In the genomic region with DNA sequence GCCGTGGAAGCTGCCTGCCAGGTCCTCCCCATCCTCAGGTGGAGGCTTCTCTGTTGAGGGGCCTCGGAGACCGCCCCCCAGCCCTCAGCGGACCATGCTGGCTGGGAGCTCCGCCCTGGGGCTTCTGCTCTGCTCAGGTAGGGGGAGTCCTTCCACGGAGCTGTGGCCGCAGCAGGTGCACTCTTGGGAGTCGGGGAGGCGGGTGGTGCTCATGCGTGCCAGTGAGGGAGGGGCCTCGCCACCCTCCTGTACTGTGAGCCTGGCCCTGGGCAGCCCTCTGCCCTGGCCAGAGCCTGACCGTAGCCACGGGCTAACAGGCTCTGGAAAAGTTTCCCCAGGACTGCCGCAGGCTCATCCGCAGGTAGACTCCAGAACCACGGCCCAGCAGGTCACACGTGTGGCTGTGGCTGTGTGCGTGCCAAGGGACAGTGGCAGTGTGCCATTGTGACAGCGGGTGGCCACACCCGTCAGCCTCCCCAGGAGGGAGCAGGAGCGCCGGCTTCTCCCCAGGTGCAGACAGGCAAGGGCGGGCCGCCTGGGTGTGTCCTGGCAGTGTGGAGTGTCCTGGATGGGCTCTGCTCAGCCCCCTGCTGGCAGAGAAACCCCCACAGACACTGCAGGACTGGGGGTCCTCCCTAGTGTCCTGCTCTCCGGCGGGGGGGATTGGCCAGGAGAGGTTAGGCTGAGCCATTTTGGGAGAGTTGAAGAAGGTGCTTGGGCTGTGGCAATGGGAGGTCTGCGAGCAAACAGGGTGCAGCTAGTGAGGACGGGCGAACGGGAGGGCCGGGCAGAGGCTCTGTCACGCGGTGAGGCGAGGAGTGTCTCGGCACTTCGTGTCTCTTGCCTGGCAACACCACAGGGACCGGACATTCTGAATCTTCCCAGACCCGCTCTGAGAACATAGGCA, we compare ENCODE assay signal across 20 cellular contexts. TPM values are rescaled to one million over a fixed set of nuclear protein-coding genes. Genes with fewer than 3 reads are reported as not detected.
DNase-seq lines count a peak whose midpoint lies in the region; ATAC-seq, FAIRE-seq and TF ChIP-seq lines count a peak whose summit lies in the region.
"Had no signal": no experiment of that assay in that cellular context is flagged by ENCODE, and none has a peak within 500 bp of the region (broad histone marks: within the 10 kb centered on the region; RNA-seq: fewer than 3 reads in every experiment).

No MANE protein-coding gene starts in this region.

- no peak overlapping the region for H2AFZ ChIP-seq in PC-3 (ENCODE audit: low read length)

- TF ChIP-seq POLR2A in adrenal gland (IDR thresholded peaks at IDR 0.05) = no peak

- H3K4me3 Mint-ChIP-seq in glutamatergic neuron (ENCODE audit: unreplicated experiment) = no peak overlapping the region
- H3K4me3 Mint-ChIP-seq: activated T-cell treated with anti-CD3 and anti-CD28 coated beads, Interleukin-2, amount 50 U/mL, for 72 hours; endodermal cell; natural killer cell had no signal

- POLR2A ChIA-PET in PC-3 (lab: Charles Lee; ENCODE audit: unreplicated experiment) = no interaction called here

- H3K9ac ChIP-seq in PC-3 (ENCODE audit: low read length) = no peak overlapping the region

- H3K4me1 Mint-ChIP-seq in glutamatergic neuron (ENCODE audit: low read depth, unreplicated experiment) = peaks cover 3% of the 10 kb centered on the region
- H3K4me1 Mint-ChIP-seq: endodermal cell, natural killer cell had no signal

- WGBS in pancreas, 2 donors = 84 to 85% methylated on average over 38 of the region's 38 CpGs
- WGBS in adrenal gland, 4 donors = 94 to 98% (median 96%) methylated on average over 17 to 38 of the region's 38 CpGs

- H3K36me3 ChIP-seq in PC-3 (ENCODE audit: low read depth, low read length) (peaks cover 39% of the 10 kb centered on the region), pancreas (no peaks in the 10 kb centered on the region), adrenal gland (replicated peaks in 1 of 2) (peaks cover 0 to 5% of the 10 kb centered on the region in 2 donors)

- no peaks in the 10 kb centered on the region for H4K20me1 ChIP-seq in PC-3 (ENCODE audit: low read length)

- no peak for FAIRE-seq in pancreas (lab: Jason Lieb, UNC)
- FAIRE-seq: GM12878, H1 had no signal

- BruUV-seq in PC-3 (replicated peaks; lab: Mats Ljungman, UMichigan) = no TSS peak

- TF ChIP-seq CTCF in GM12873 (IDR thresholded peaks at IDR 0.05; ENCODE audit: insufficient read depth, low read depth, low read length, missing control alignments) (peak; percentile 7), PC-3 (conservative IDR thresholded peaks at IDR 0.05; ENCODE audit: low read depth, low read length) (0 out of 2 replicates have a peak, but pooled peaks have one; percentile 14), glutamatergic neuron (IDR thresholded peaks at IDR 0.05; ENCODE audit: partially characterized antibody, unreplicated experiment) (no peak), pancreas (IDR thresholded peaks at IDR 0.05) (no peak), adrenal gland (IDR thresholded peaks at IDR 0.05) (no peak)

- no peaks in the 10 kb centered on the region for H3K9me3 ChIP-seq in PC-3 (ENCODE audit: low read length)
- H3K9me3 ChIP-seq in pancreas = no peaks in the 10 kb centered on the region
- no peaks in the 10 kb centered on the region for H3K9me3 ChIP-seq in adrenal gland (replicated peaks in 1 of 3)
- H3K9me3 ChIP-seq: testis had no signal

- no peak overlapping the region for H3K4me2 ChIP-seq in PC-3 (ENCODE audit: low read length)

- H3K36me3 Mint-ChIP-seq in glutamatergic neuron (ENCODE audit: unreplicated experiment) = peaks cover 24% of the 10 kb centered on the region

- CTCF ChIA-PET in PC-3 (lab: Charles Lee) = no interaction called here

- H3K27ac Mint-ChIP-seq in glutamatergic neuron (ENCODE audit: unreplicated experiment) = no peak overlapping the region
- H3K27ac Mint-ChIP-seq: activated T-cell treated with anti-CD3 and anti-CD28 coated beads, Interleukin-2, amount 50 U/mL, for 72 hours; endodermal cell; natural killer cell had no signal

- ATAC-seq in PC-3 (no peak), pancreas (peak; percentile 12 to 49 (median 16))
- ATAC-seq: activated T-cell treated with anti-CD3 and anti-CD28 coated beads, Interleukin-2, amount 50 U/mL, for 72 hours; GM12878; natural killer cell had no signal

- H3K4me1 ChIP-seq in PC-3 (ENCODE audit: insufficient read depth, low read length) (no peaks in the 10 kb centered on the region), pancreas (no peaks in the 10 kb centered on the region), adrenal gland (replicated peaks in 1 of 2) (no peaks in the 10 kb centered on the region)
- H3K4me1 ChIP-seq: testis had no signal

- H3K9me3 Mint-ChIP-seq in glutamatergic neuron (ENCODE audit: unreplicated experiment) = peaks cover 20% of the 10 kb centered on the region
- H3K9me3 Mint-ChIP-seq: activated T-cell treated with anti-CD3 and anti-CD28 coated beads, Interleukin-2, amount 50 U/mL, for 72 hours; endodermal cell; natural killer cell had no signal

- intact Hi-C loops in PC-3 (cut with micrococcal nuclease) (no loop called here), pancreas (cut with DNase I) (no loop called here), adrenal gland (cut with DNase I) (no loop called here)

- H3K27me3 ChIP-seq in PC-3 (ENCODE audit: low read length) (no peaks in the 10 kb centered on the region), pancreas (no peaks in the 10 kb centered on the region), adrenal gland (no peaks in the 10 kb centered on the region)
- H3K27me3 ChIP-seq: testis had no signal

- H3K4me3 ChIP-seq in PC-3 (ENCODE audit: low read length) (no peak overlapping the region), pancreas (no peak overlapping the region), adrenal gland (no peak overlapping the region)
- H3K4me3 ChIP-seq: GM12878, lung had no signal

- no peak for DNase-seq in PC-3
- DNase-seq in glutamatergic neuron = peak; percentile 19
- peak in 3 of 6 donors; percentile 55 to 79 (median 62) for DNase-seq in pancreas
- DNase-seq in foreskin melanocyte = no peak
- no peak for DNase-seq in H4 (ENCODE audit: low spot score)
- DNase-seq in NOMO-1 treated with dmso at 0.1 percent for 144 hours (lab: John Stamatoyannopoulos, UW; ENCODE audit: unreplicated experiment) = no peak
- DNase-seq in adrenal gland = no peak
- DNase-seq: activated CD4-positive, alpha-beta T cell treated with anti-CD3 and anti-CD28 coated beads, Interleukin-2, amount 50 U/mL, for 4 hours; activated T-cell treated with anti-CD3 and anti-CD28 coated beads, Interleukin-2, amount 50 U/mL, for 72 hours; endodermal cell; natural killer cell; NCI-H1930; NCI-H774; retina; stimulated activated CD4-positive, alpha-beta T cell treated with anti-CD3 and anti-CD28 coated beads, Interleukin-2, amount 100 ng/mL, for 24 hours had no signal

- H3K79me2 ChIP-seq in PC-3 (ENCODE audit: low read length) = no peaks in the 10 kb centered on the region

- H3K27me3 Mint-ChIP-seq in glutamatergic neuron (ENCODE audit: unreplicated experiment) = peaks cover 9% of the 10 kb centered on the region

- no peak overlapping the region for H3K27ac ChIP-seq in PC-3 (ENCODE audit: low read length)
- no peak overlapping the region for H3K27ac ChIP-seq in pancreas
- no peak overlapping the region for H3K27ac ChIP-seq in adrenal gland
- H3K27ac ChIP-seq: testis had no signal

- no peaks in the 10 kb centered on the region for H3F3A ChIP-seq in PC-3 (ENCODE audit: low read length, unreplicated experiment)

- no peaks in the 10 kb centered on the region for H3K9me2 ChIP-seq in PC-3 (replicated peaks; ENCODE audit: low read length)

RNA-seq across cellular contexts. Expression of gene TPPP, which starts 29.5 kb away (rescaled TPM):
- total RNA-seq in PC-3 (2014; rRNA removed) (1.7 and 1.9 TPM in 2 replicates), glutamatergic neuron (ENCODE audit: unreplicated experiment) (44.5 TPM), pancreas (1 to 10 TPM; 2.1 to 4.3 (median 2.6) TPM), adrenal gland (1 to 10 TPM in 7 of 8 donors, under 1 TPM in 1; 0.52 to 9.1 (median 2.0) TPM)
- polyA plus RNA-seq in pancreas (1 to 10 TPM; 2.7 to 6.4 TPM), adrenal gland (1 to 10 TPM in 2 of 3 donors, under 1 TPM in 1; 0.94 to 4.0 (median 3.1) TPM)
- 0.85 and 0.90 TPM in 2 replicates for total RNA-seq in H4 (2014; rRNA removed; shearing (Covaris generic))

RNA-seq across cellular contexts. Expression of gene CEP72, which starts 51.5 kb away (rescaled TPM):
- total RNA-seq in PC-3 (2014; rRNA removed) = 17.3 and 23.6 TPM in 2 replicates
- total RNA-seq in glutamatergic neuron (ENCODE audit: unreplicated experiment) = 43.9 TPM
- 1 to 10 TPM; 3.5 to 5.6 (median 4.6) TPM for total RNA-seq in pancreas
- 1 to 10 TPM; 3.9 to 7.5 TPM for polyA plus RNA-seq in pancreas
- total RNA-seq in H4 (2014; rRNA removed; shearing (Covaris generic)) = 4.8 TPM in 2 replicates
- total RNA-seq in adrenal gland = 1 to 10 TPM in 7 of 8 donors, under 1 TPM in 1; 0.36 to 7.8 (median 2.9) TPM
- 1 to 10 TPM in 2 of 3 donors, under 1 TPM in 1; 0.88 to 5.9 (median 2.1) TPM for polyA plus RNA-seq in adrenal gland

Comparison
In these comparisons a context has a peak if more than half of its experiments do, and no peak if none do; other contexts are left out.
1. CTCF ChIP-seq: peak in GM12873 (single experiment) and PC-3 (single experiment); none in glutamatergic neuron (single experiment), pancreas (0 of 4) and adrenal gland (0 of 6).